Comparison of ENCODE assay signal across 8 cellular contexts in the genomic region with DNA sequence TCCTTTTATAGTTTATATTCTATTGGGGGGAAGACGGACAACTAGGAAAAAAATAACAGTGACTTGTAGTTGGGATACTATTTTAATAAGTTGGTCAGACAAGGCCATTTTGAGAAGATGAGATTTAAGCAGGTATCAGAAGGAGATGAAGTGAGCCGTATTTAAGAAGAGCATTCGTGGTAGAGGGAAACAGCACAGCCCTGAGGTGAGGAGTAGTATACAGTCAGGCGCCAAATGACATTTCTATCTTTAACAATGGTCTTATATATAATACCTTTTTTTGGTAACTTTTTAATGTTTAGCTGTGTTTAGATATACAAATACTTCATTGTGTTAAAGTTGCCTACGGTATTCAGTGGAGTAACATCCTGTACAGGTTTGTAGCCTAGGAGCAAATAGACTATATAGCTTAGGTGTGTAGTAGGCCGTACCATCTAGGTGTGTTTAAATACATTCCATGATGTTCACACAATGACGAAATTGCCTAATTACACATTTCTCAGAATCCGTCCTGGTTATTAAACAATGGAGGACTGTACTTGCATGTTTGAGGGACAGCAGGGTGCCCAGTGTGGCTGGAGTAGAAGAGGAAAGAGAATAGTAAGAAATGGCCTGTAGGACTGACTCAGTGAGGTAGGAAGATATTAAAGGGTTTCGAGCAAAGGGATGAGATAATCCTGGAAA. TPM values are rescaled to one million over a fixed set of nuclear protein-coding genes. Genes with fewer than 3 reads are reported as not detected.
DNase-seq lines count a peak whose midpoint lies in the region; ATAC-seq and TF ChIP-seq lines count a peak whose summit lies in the region.

No MANE protein-coding gene starts in this region.

- H3K9me3 ChIP-seq in heart right ventricle, result peaks cover 0 to 15% (median 8%) of the 10 kb centered on the region in 11 donors

- no peak for ATAC-seq in heart right ventricle
- ATAC-seq in left cardiac atrium, result no peak
- no peak for ATAC-seq in stimulated activated memory B cell treated with anti-CD40 and anti-IgM and Interleukin-4, amounts not matched to agents 10 μg/mL and 1 μg/mL and 100 μg/mL, for 72 hours
- ATAC-seq in HG03354 (IDR thresholded peaks at IDR 0.05; ENCODE audit: poor library complexity, severe bottlenecking, unreplicated experiment), result no peak
- ATAC-seq in HG03521 (IDR thresholded peaks at IDR 0.05; ENCODE audit: unreplicated experiment), result no peak

- H3K4me3 Mint-ChIP-seq in T-helper 2 cell treated with Interferon-gamma antibody and Interleukin-4, amounts not matched to agents 5 μg/mL and 100 μg/mL, for 36 hours, result peak overlapping the region; percentile 95
- H3K4me3 Mint-ChIP-seq in stimulated activated memory B cell treated with anti-CD40 and anti-IgM and Interleukin-4, amounts not matched to agents 10 μg/mL and 1 μg/mL and 100 μg/mL, for 72 hours, result peak overlapping the region; percentile 84

- no peaks in the 10 kb centered on the region for H3K27me3 Mint-ChIP-seq in T-helper 2 cell treated with Interferon-gamma antibody and Interleukin-4, amounts not matched to agents 5 μg/mL and 100 μg/mL, for 36 hours (ENCODE audit: low read depth)
- no peaks in the 10 kb centered on the region for H3K27me3 Mint-ChIP-seq in stimulated activated memory B cell treated with anti-CD40 and anti-IgM and Interleukin-4, amounts not matched to agents 10 μg/mL and 1 μg/mL and 100 μg/mL, for 72 hours

- DNase-seq in heart right ventricle (no peak), left cardiac atrium (no peak), fibroblast of the aortic adventitia (ENCODE audit: low read depth) (no peak)
- DNase-seq in T-helper 2 cell treated with Interferon-gamma antibody and Interleukin-4, amounts not matched to agents 5 μg/mL and 100 μg/mL, for 36 hours (ENCODE audit: low spot score), result no peak
- no peak for DNase-seq in activated CD4-positive, alpha-beta T cell treated with anti-CD3 and anti-CD28 coated beads for 1 hour

- intact Hi-C loops in heart right ventricle (cut with DNase I), result loop anchor here in 4 of 10 donors (5.0 kb wide), 1 partner anchor 50 kb away; the partner anchor contains the start of gene ZBTB47 (in 4 of the 4)
- intact Hi-C loops in left cardiac atrium (cut with DNase I), result no loop called here

- H3K4me1 Mint-ChIP-seq in T-helper 2 cell treated with Interferon-gamma antibody and Interleukin-4, amounts not matched to agents 5 μg/mL and 100 μg/mL, for 36 hours (ENCODE audit: low read depth), result peaks cover 22% of the 10 kb centered on the region
- peaks cover 24% of the 10 kb centered on the region for H3K4me1 Mint-ChIP-seq in stimulated activated memory B cell treated with anti-CD40 and anti-IgM and Interleukin-4, amounts not matched to agents 10 μg/mL and 1 μg/mL and 100 μg/mL, for 72 hours

- H3K4me1 ChIP-seq in heart right ventricle, result peaks cover 0 to 53% (median 37%) of the 10 kb centered on the region in 9 donors

- H3K9me3 Mint-ChIP-seq in T-helper 2 cell treated with Interferon-gamma antibody and Interleukin-4, amounts not matched to agents 5 μg/mL and 100 μg/mL, for 36 hours, result peaks cover 6% of the 10 kb centered on the region
- H3K9me3 Mint-ChIP-seq in stimulated activated memory B cell treated with anti-CD40 and anti-IgM and Interleukin-4, amounts not matched to agents 10 μg/mL and 1 μg/mL and 100 μg/mL, for 72 hours, result no peaks in the 10 kb centered on the region

- peak overlapping the region; percentile 28 to 100 (median 98) for H3K27ac ChIP-seq in heart right ventricle

- WGBS in heart right ventricle, 2 donors, result 48 to 56% methylated on average over 9 of the region's 9 CpGs

- H3K4me3 ChIP-seq in heart right ventricle (peak overlapping the region; percentile 77 to 96 (median 86)), fibroblast of the aortic adventitia (ENCODE audit: low read depth, low read length) (peak overlapping the region; percentile 85)

- peak overlapping the region; percentile 89 for H3K27ac Mint-ChIP-seq in T-helper 2 cell treated with Interferon-gamma antibody and Interleukin-4, amounts not matched to agents 5 μg/mL and 100 μg/mL, for 36 hours
- peak overlapping the region; percentile 86 for H3K27ac Mint-ChIP-seq in stimulated activated memory B cell treated with anti-CD40 and anti-IgM and Interleukin-4, amounts not matched to agents 10 μg/mL and 1 μg/mL and 100 μg/mL, for 72 hours

- TF ChIP-seq CTCF in heart right ventricle (IDR thresholded peaks at IDR 0.05), result peak in 2 of 9 donors; percentile 11 to 19
- no peak for TF ChIP-seq CTCF in fibroblast of the aortic adventitia (IDR thresholded peaks at IDR 0.05; ENCODE audit: insufficient read depth, low read length)

- H3K36me3 Mint-ChIP-seq in T-helper 2 cell treated with Interferon-gamma antibody and Interleukin-4, amounts not matched to agents 5 μg/mL and 100 μg/mL, for 36 hours (ENCODE audit: low read depth), result peaks cover 45% of the 10 kb centered on the region
- H3K36me3 Mint-ChIP-seq in stimulated activated memory B cell treated with anti-CD40 and anti-IgM and Interleukin-4, amounts not matched to agents 10 μg/mL and 1 μg/mL and 100 μg/mL, for 72 hours, result peaks cover 29% of the 10 kb centered on the region

- H3K36me3 ChIP-seq in heart right ventricle, result peaks cover 0 to 28% (median 12%) of the 10 kb centered on the region in 9 donors

- no peaks in the 10 kb centered on the region for H3K27me3 ChIP-seq in heart right ventricle

RNA-seq across cellular contexts. Expression of gene NKTR, which starts 1.6 kb away (rescaled TPM):
- total RNA-seq in heart right ventricle (10 to 100 TPM; 19.7 to 28.4 (median 21.9) TPM), left cardiac atrium (10 to 100 TPM; 26.5 to 35.9 TPM), fibroblast of the aortic adventitia (ENCODE audit: low replicate concordance) (91.8 and 101 TPM in 2 replicates)
- 10 to 100 TPM; 10.2 to 59.3 TPM for polyA plus RNA-seq in heart right ventricle

RNA-seq across cellular contexts. Expression of gene SS18L2, which starts 11.4 kb away (rescaled TPM):
- total RNA-seq in heart right ventricle, result 10 to 100 TPM in 7 of 10 donors, 1 to 10 TPM in 3; 9.1 to 15.2 (median 11.3) TPM
- 10 to 100 TPM; 31.9 to 35.3 TPM for polyA plus RNA-seq in heart right ventricle
- total RNA-seq in left cardiac atrium, result 10 to 100 TPM; 13.4 to 14.1 TPM
- 5.1 and 31.4 TPM in 2 replicates for total RNA-seq in fibroblast of the aortic adventitia (ENCODE audit: low replicate concordance)

RNA-seq across cellular contexts. Expression of gene SEC22C, which starts 20.3 kb away (rescaled TPM):
- total RNA-seq in heart right ventricle (10 to 100 TPM; 23.8 to 32.9 (median 26.4) TPM), left cardiac atrium (10 to 100 TPM; 24.4 to 29.8 TPM), fibroblast of the aortic adventitia (ENCODE audit: low replicate concordance) (39.7 and 71.9 TPM in 2 replicates)
- 10 to 100 TPM; 21.1 to 21.2 TPM for polyA plus RNA-seq in heart right ventricle

RNA-seq across cellular contexts. Expression of gene ZBTB47, which starts 51.5 kb away (rescaled TPM):
- total RNA-seq in heart right ventricle (100 to 1,000 TPM in 9 of 10 donors, 10 to 100 TPM in 1; 86.7 to 145 (median 112) TPM), left cardiac atrium (100 to 1,000 TPM in 1 of 2 donors, 10 to 100 TPM in 1; 68.5 to 108 TPM), fibroblast of the aortic adventitia (ENCODE audit: low replicate concordance) (22.3 and 41.8 TPM in 2 replicates)
- 10 to 100 TPM; 52.2 to 68.9 TPM for polyA plus RNA-seq in heart right ventricle
